Comparison of ENCODE assay signal across 8 cellular contexts in genomic region chr21:39312112-39313041, GRCh38. TPM values are rescaled to one million over a fixed set of nuclear protein-coding genes. Genes with fewer than 3 reads are reported as not detected.
DNase-seq lines count a peak whose midpoint lies in the region; ATAC-seq, FAIRE-seq and TF ChIP-seq lines count a peak whose summit lies in the region.

No MANE protein-coding gene starts in this region.

- TF ChIP-seq EP300 in tibial nerve (IDR thresholded peaks at IDR 0.05): peak; percentile 27 to 49

- H3K4me3 ChIP-seq in parathyroid adenoma (ENCODE audit: low read depth, low read length): peak overlapping the region; percentile 68
- peak overlapping the region; percentile 70 to 97 (median 89) for H3K4me3 ChIP-seq in tibial nerve

- TF ChIP-seq CTCF in parathyroid adenoma (IDR thresholded peaks at IDR 0.05): no peak
- TF ChIP-seq CTCF in tibial nerve (IDR thresholded peaks at IDR 0.05): no peak

- peaks cover 6% of the 10 kb centered on the region for H3K4me1 ChIP-seq in parathyroid adenoma
- H3K4me1 ChIP-seq in tibial nerve: peaks cover 0 to 32% (median 10%) of the 10 kb centered on the region in 4 donors

- no peaks in the 10 kb centered on the region for H3K9me3 ChIP-seq in parathyroid adenoma (ENCODE audit: control insufficient read depth, low read length)
- H3K9me3 ChIP-seq in tibial nerve: no peaks in the 10 kb centered on the region

- no peak overlapping the region for H3K9ac ChIP-seq in parathyroid adenoma

- no peaks in the 10 kb centered on the region for H3K36me3 ChIP-seq in parathyroid adenoma (ENCODE audit: control insufficient read depth, insufficient read depth, low read length)
- peaks cover 0 to 22% (median 0%) of the 10 kb centered on the region in 3 donors for H3K36me3 ChIP-seq in tibial nerve

- DNase-seq in GM12892 (ENCODE audit: insufficient read length) (peak; percentile 85), NCI-H1436 treated with DMSO at 0.1 percent for 48 hours (lab: John Stamatoyannopoulos, UW) (peak; percentile 86), T follicular helper cell (ENCODE audit: low read depth) (peak; percentile 92), cardiac septum (ENCODE audit: low spot score) (peak; percentile 97), tibial nerve (ENCODE audit: low spot score in 2 of 2) (peak; percentile 84 to 88)

- TF ChIP-seq POLR2A in GM12892 (IDR thresholded peaks at IDR 0.05; ENCODE audit: low read depth, low read length): no peak
- TF ChIP-seq POLR2A in tibial nerve (IDR thresholded peaks at IDR 0.05): peak in 1 of 2 donors; percentile 31

- peak; percentile 87 for FAIRE-seq in GM12892 (lab: Jason Lieb, UNC)

- H3K27me3 ChIP-seq in parathyroid adenoma (ENCODE audit: control insufficient read depth, insufficient read depth, low read length): no peaks in the 10 kb centered on the region
- H3K27me3 ChIP-seq in tibial nerve: no peaks in the 10 kb centered on the region

- H3K27ac ChIP-seq in adipose tissue (ENCODE audit: low read depth, low read length) (peak overlapping the region; percentile 35), parathyroid adenoma (peak overlapping the region; percentile 49), tibial nerve (peak overlapping the region; percentile 93 to 99 (median 98))

- peak overlapping the region; percentile 68 for H2AFZ ChIP-seq in parathyroid adenoma

- peak overlapping the region; percentile 100 for H3K4me2 ChIP-seq in parathyroid adenoma (ENCODE audit: low read length)

- peak; percentile 76 for ATAC-seq in HG02870 (IDR thresholded peaks at IDR 0.05; ENCODE audit: unreplicated experiment)

- intact Hi-C loops in cardiac septum (cut with DNase I): loop anchor here (1.0 to 2.0 kb wide), 3 partner anchors 68 to 132 kb away; partner anchors contain the start of gene LCA5L

- peaks cover 22% of the 10 kb centered on the region for H3K79me2 ChIP-seq in parathyroid adenoma

- WGBS in adipose tissue, 3 donors: 1 to 2% (median 1%) methylated on average over 43 to 56 of the region's 65 CpGs
- 1% methylated on average over 28 to 39 of the region's 65 CpGs for WGBS in tibial nerve, 2 donors

RNA-seq across cellular contexts. Expression of gene BRWD1, which starts 1.1 kb away (rescaled TPM):
- 12.3 TPM for polyA plus RNA-seq in GM12892 (2012; ENCODE audit: missing spikeins)
- 10 to 100 TPM in 2 of 3 donors, 1 to 10 TPM in 1; 8.1 to 12.1 (median 10.1) TPM for polyA plus RNA-seq in adipose tissue
- total RNA-seq in cardiac septum (38.9 TPM), tibial nerve (10 to 100 TPM; 65.3 to 99.4 (median 87.7) TPM)

RNA-seq across cellular contexts. Expression of gene HMGN1, which starts 36.5 kb away (rescaled TPM):
- polyA plus RNA-seq in GM12892 (2012; ENCODE audit: missing spikeins): 409 TPM
- 10 to 100 TPM; 72.2 to 78.3 (median 77.0) TPM for polyA plus RNA-seq in adipose tissue
- 88.7 TPM for total RNA-seq in cardiac septum
- 10 to 100 TPM; 58.4 to 82.2 (median 59.6) TPM for total RNA-seq in tibial nerve

Comparison
In these comparisons a context has a peak if more than half of its experiments do, and no peak if none do; other contexts are left out.
1. Peak in every context shown above with its lines: DNase-seq, ATAC-seq, H3K4me3 ChIP-seq and H3K27ac ChIP-seq.
2. H3K27ac ChIP-seq: peak in every context shown above with its lines; median percentile 98 in tibial nerve; 49 in parathyroid adenoma; 35 in adipose tissue.